Comparison of ENCODE assay signal across 1 cellular context in the genomic region with DNA sequence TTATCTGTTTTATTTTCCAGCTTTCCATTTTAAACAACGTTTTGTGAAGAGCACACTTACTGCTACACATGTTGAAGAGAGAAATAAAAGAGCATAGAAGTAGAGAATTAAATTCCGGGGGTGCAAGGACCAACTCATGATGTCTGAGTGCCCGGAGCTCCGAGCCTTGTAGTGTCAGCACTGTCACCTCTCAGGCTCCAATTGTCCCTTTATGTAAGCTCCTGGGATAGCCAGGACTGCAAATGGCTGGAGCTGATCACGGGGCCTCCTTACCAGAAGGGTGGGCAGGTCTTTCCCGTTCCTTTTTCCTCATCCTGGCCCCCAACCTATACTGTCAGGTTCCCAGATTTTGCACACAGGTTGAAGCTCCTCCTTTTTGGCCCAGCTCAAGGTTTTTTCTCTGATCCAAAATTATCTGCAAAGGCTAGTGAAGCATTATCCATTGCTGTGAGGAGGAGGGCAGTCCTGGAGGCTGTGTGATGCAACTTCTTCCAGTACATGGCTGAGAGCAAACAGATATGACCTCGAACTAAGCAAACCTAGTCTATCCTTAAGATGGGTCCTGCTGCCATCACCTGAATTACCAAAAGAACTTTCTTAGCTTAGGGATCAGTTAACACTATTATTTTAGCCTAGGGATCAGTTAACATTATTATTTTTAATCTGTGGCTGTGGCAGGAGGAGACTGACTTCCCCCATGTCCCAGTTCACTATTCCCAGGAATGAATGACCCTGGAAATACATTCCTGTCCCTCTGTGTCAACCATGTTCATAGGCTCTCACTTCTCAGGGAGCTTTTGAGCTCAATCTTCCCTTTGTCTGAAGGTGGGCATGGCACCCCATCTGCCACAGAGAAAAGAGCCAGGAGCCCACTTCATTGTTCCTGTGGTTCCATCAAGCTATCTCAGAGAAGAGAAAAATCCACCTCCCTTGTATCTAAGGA.
TF ChIP-seq lines count a peak whose summit lies in the region.

FGG (minus strand) TSS at position 185 of the 943 bp plus-strand sequence; CDS start at position 138, 47 bp downstream.

TF ChIP-seq in HepG2, 621 proteins besides CTCF, POLR2A, EP300 and RAD21 (continued from another document and continues in another):
- no peak for TF ChIP-seq CREBL2 (CRISPR knock-in tag; IDR thresholded peaks at IDR 0.05; ENCODE audit: borderline replicate concordance)
- TF ChIP-seq SAP130 (CRISPR knock-in tag; IDR thresholded peaks at IDR 0.05; ENCODE audit: low read depth) = peak; percentile 78
- TF ChIP-seq ZNF747 (CRISPR knock-in tag; IDR thresholded peaks at IDR 0.05; ENCODE audit: borderline replicate concordance) = peak; percentile 79; the same call in 1 of the 2 replicates
- no peak for TF ChIP-seq ONECUT2 (CRISPR knock-in tag; IDR thresholded peaks at IDR 0.05)
- TF ChIP-seq ZNF766 (CRISPR knock-in tag; IDR thresholded peaks at IDR 0.05; ENCODE audit: borderline replicate concordance) = no peak
- TF ChIP-seq KMT2B (CRISPR knock-in tag; IDR thresholded peaks at IDR 0.05) = no peak; the same call in 1 of the 2 replicates
- TF ChIP-seq KAT8 (CRISPR knock-in tag; IDR thresholded peaks at IDR 0.05) = peak; percentile 43; the same call in 1 of the 2 replicates
- peak; percentile 58; the same call in 1 of the 2 replicates for TF ChIP-seq REPIN1 (CRISPR knock-in tag; IDR thresholded peaks at IDR 0.05; ENCODE audit: borderline replicate concordance, low read depth)
- TF ChIP-seq AGO2 (optimal IDR thresholded peaks at IDR 0.05; ENCODE audit: low read depth, low read length) = no peak
- peak; percentile 6 for TF ChIP-seq YY1 (IDR thresholded peaks at IDR 0.05; ENCODE audit: insufficient read depth, insufficient replicate concordance, low read depth, low read length)
- TF ChIP-seq, protein P1, sequence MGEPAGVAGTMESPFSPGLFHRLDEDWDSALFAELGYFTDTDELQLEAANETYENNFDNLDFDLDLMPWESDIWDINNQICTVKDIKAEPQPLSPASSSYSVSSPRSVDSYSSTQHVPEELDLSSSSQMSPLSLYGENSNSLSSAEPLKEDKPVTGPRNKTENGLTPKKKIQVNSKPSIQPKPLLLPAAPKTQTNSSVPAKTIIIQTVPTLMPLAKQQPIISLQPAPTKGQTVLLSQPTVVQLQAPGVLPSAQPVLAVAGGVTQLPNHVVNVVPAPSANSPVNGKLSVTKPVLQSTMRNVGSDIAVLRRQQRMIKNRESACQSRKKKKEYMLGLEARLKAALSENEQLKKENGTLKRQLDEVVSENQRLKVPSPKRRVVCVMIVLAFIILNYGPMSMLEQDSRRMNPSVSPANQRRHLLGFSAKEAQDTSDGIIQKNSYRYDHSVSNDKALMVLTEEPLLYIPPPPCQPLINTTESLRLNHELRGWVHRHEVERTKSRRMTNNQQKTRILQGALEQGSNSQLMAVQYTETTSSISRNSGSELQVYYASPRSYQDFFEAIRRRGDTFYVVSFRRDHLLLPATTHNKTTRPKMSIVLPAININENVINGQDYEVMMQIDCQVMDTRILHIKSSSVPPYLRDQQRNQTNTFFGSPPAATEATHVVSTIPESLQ (CRISPR knock-in tag; conservative IDR thresholded peaks at IDR 0.05) = no peak; the same call in 1 of the 2 replicates
- TF ChIP-seq YEATS4 (CRISPR knock-in tag; IDR thresholded peaks at IDR 0.05; ENCODE audit: borderline replicate concordance) = no peak
- peak; percentile 50; the same call in 1 of the 2 replicates for TF ChIP-seq TGIF2 (CRISPR knock-in tag; IDR thresholded peaks at IDR 0.05)
- TF ChIP-seq ISX (CRISPR knock-in tag; conservative IDR thresholded peaks at IDR 0.05) = no peak
- no peak for TF ChIP-seq HOXD1 (CRISPR knock-in tag; IDR thresholded peaks at IDR 0.05)
- peak; percentile 88 for TF ChIP-seq AFF4 (CRISPR knock-in tag; IDR thresholded peaks at IDR 0.05)
- no peak for TF ChIP-seq DZIP1 (CRISPR knock-in tag; IDR thresholded peaks at IDR 0.05)
- no peak for TF ChIP-seq SATB2 (CRISPR knock-in tag; IDR thresholded peaks at IDR 0.05)
- TF ChIP-seq JUN (CRISPR knock-in tag; IDR thresholded peaks at IDR 0.05) = 0 out of 2 replicates have a peak, but pooled peaks have one; percentile 14
- no peak for TF ChIP-seq ZKSCAN8 (CRISPR knock-in tag; IDR thresholded peaks at IDR 0.05; ENCODE audit: borderline replicate concordance)
- TF ChIP-seq SETDB1 (CRISPR knock-in tag; IDR thresholded peaks at IDR 0.05; ENCODE audit: borderline replicate concordance) = no peak
- TF ChIP-seq ZBTB46 (CRISPR knock-in tag; IDR thresholded peaks at IDR 0.05; ENCODE audit: borderline replicate concordance) = no peak
- peak; percentile 42; the same call in 1 of the 2 replicates for TF ChIP-seq HOMEZ (CRISPR knock-in tag; IDR thresholded peaks at IDR 0.05; ENCODE audit: low read depth)
- TF ChIP-seq ZNF550 (CRISPR knock-in tag; IDR thresholded peaks at IDR 0.05; ENCODE audit: borderline replicate concordance) = no peak
- peak; percentile 62; the same call in 1 of the 2 replicates for TF ChIP-seq ATF2 (CRISPR knock-in tag; IDR thresholded peaks at IDR 0.05)
- peak; percentile 95 for TF ChIP-seq CEBPB (IDR thresholded peaks at IDR 0.05; ENCODE audit: borderline replicate concordance, low read depth, low read length)
- TF ChIP-seq KLF6 (CRISPR knock-in tag; IDR thresholded peaks at IDR 0.05) = peak; percentile 25
- TF ChIP-seq FOXJ3 (CRISPR knock-in tag; IDR thresholded peaks at IDR 0.05; ENCODE audit: borderline replicate concordance) = peak; percentile 45; the same call in 1 of the 2 replicates
- TF ChIP-seq, protein P2, sequence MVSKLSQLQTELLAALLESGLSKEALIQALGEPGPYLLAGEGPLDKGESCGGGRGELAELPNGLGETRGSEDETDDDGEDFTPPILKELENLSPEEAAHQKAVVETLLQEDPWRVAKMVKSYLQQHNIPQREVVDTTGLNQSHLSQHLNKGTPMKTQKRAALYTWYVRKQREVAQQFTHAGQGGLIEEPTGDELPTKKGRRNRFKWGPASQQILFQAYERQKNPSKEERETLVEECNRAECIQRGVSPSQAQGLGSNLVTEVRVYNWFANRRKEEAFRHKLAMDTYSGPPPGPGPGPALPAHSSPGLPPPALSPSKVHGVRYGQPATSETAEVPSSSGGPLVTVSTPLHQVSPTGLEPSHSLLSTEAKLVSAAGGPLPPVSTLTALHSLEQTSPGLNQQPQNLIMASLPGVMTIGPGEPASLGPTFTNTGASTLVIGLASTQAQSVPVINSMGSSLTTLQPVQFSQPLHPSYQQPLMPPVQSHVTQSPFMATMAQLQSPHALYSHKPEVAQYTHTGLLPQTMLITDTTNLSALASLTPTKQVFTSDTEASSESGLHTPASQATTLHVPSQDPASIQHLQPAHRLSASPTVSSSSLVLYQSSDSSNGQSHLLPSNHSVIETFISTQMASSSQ (IDR thresholded peaks at IDR 0.05; ENCODE audit: low read depth) = peak; percentile 37; the same call in 1 of the 2 replicates
- TF ChIP-seq, protein P2 (CRISPR knock-in tag; IDR thresholded peaks at IDR 0.05; ENCODE audit: borderline replicate concordance) = peak; percentile 95
- no peak for TF ChIP-seq ZNF703 (CRISPR knock-in tag; IDR thresholded peaks at IDR 0.05; ENCODE audit: borderline replicate concordance)
- TF ChIP-seq GABPB1 (CRISPR knock-in tag; IDR thresholded peaks at IDR 0.05) = no peak
- peak; percentile 37 for TF ChIP-seq FOSL2 (CRISPR knock-in tag; IDR thresholded peaks at IDR 0.05)
